1 cellular context compared by ENCODE assay signal in the genomic region with DNA sequence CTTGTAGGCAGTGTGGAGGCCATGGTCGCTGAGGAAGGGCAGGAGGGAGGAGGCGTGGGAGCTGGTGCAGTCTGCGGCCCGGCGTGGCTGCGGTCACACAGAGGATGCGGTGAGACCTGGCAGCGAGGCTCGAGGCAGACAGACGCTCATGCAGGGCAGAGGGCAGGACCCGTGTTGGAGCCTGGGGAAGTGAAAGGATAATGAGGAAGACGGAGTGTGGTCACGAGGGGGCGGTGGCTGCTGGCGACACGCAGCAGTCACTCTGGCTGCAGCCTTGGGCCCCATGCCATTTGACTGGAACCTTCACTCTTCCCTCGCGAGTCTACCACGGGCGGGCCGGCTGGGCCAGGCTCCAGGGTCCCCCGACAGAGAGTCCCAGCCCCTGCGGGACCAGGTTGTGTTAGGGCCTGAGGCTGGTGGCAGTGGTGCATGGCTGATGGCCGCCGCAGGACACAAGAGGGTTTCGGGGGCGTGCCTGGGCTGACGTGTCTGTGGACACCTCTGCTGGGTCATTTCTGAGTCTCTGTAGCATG.
TF ChIP-seq lines count a peak whose summit lies in the region.

No MANE protein-coding gene starts in this region.

TF ChIP-seq in GM12878, 131 proteins besides CTCF, POLR2A, EP300 and RAD21 (continued from another document and continues in another):
- TF ChIP-seq, protein P1, sequence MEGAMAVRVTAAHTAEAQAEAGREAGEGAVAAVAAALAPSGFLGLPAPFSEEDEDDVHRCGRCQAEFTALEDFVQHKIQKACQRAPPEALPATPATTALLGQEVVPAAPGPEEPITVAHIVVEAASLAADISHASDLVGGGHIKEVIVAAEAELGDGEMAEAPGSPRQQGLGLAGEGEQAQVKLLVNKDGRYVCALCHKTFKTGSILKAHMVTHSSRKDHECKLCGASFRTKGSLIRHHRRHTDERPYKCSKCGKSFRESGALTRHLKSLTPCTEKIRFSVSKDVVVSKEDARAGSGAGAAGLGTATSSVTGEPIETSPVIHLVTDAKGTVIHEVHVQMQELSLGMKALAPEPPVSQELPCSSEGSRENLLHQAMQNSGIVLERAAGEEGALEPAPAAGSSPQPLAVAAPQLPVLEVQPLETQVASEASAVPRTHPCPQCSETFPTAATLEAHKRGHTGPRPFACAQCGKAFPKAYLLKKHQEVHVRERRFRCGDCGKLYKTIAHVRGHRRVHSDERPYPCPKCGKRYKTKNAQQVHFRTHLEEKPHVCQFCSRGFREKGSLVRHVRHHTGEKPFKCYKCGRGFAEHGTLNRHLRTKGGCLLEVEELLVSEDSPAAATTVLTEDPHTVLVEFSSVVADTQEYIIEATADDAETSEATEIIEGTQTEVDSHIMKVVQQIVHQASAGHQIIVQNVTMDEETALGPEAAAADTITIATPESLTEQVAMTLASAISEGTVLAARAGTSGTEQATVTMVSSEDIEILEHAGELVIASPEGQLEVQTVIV (IDR thresholded peaks at IDR 0.05; ENCODE audit: borderline replicate concordance, partially characterized antibody): no peak
- TF ChIP-seq EGR1 (IDR thresholded peaks at IDR 0.05; ENCODE audit: borderline replicate concordance in 1 of 2, low read depth in 2 of 2, low read length in 2 of 2): peak in 1 of 2 experiments; percentile 44; a peak in 1 of 3 replicates
- TF ChIP-seq TCF12 (IDR thresholded peaks at IDR 0.05; ENCODE audit: low read depth, low read length): 0 out of 2 replicates have a peak, but pooled peaks have one; percentile 15
- no peak for TF ChIP-seq STAT3 (IDR thresholded peaks at IDR 0.05; ENCODE audit: low read depth, low read length)
- TF ChIP-seq E2F8 (IDR thresholded peaks at IDR 0.05; ENCODE audit: low read depth, partially characterized antibody): no peak
- TF ChIP-seq ZNF622 (IDR thresholded peaks at IDR 0.05): no peak
- no peak for TF ChIP-seq SIX5 (IDR thresholded peaks at IDR 0.05; ENCODE audit: low read depth, low read length, severe bottlenecking)
- TF ChIP-seq MTA3 (IDR thresholded peaks at IDR 0.05; ENCODE audit: borderline replicate concordance, low read length): no peak
- peak; percentile 60; the same call in 1 of the 2 replicates for TF ChIP-seq PKNOX1 (IDR thresholded peaks at IDR 0.05)
- TF ChIP-seq ZBTB40 (IDR thresholded peaks at IDR 0.05; ENCODE audit: borderline replicate concordance): no peak
- no peak for TF ChIP-seq REST (IDR thresholded peaks at IDR 0.05; ENCODE audit: low read depth, low read length)
- TF ChIP-seq POLR2AphosphoS5 (IDR thresholded peaks at IDR 0.05; ENCODE audit: low read length): no peak
- TF ChIP-seq NBN (IDR thresholded peaks at IDR 0.05): peak; percentile 71
- TF ChIP-seq ZBTB11 (CRISPR knock-in tag; IDR thresholded peaks at IDR 0.05): no peak
- peak; percentile 38; the same call in 1 of the 2 replicates for TF ChIP-seq CREM (IDR thresholded peaks at IDR 0.05; ENCODE audit: low read depth)
- TF ChIP-seq, protein P2, sequence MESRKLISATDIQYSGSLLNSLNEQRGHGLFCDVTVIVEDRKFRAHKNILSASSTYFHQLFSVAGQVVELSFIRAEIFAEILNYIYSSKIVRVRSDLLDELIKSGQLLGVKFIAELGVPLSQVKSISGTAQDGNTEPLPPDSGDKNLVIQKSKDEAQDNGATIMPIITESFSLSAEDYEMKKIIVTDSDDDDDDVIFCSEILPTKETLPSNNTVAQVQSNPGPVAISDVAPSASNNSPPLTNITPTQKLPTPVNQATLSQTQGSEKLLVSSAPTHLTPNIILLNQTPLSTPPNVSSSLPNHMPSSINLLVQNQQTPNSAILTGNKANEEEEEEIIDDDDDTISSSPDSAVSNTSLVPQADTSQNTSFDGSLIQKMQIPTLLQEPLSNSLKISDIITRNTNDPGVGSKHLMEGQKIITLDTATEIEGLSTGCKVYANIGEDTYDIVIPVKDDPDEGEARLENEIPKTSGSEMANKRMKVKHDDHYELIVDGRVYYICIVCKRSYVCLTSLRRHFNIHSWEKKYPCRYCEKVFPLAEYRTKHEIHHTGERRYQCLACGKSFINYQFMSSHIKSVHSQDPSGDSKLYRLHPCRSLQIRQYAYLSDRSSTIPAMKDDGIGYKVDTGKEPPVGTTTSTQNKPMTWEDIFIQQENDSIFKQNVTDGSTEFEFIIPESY (IDR thresholded peaks at IDR 0.05): no peak
- TF ChIP-seq, protein P3, sequence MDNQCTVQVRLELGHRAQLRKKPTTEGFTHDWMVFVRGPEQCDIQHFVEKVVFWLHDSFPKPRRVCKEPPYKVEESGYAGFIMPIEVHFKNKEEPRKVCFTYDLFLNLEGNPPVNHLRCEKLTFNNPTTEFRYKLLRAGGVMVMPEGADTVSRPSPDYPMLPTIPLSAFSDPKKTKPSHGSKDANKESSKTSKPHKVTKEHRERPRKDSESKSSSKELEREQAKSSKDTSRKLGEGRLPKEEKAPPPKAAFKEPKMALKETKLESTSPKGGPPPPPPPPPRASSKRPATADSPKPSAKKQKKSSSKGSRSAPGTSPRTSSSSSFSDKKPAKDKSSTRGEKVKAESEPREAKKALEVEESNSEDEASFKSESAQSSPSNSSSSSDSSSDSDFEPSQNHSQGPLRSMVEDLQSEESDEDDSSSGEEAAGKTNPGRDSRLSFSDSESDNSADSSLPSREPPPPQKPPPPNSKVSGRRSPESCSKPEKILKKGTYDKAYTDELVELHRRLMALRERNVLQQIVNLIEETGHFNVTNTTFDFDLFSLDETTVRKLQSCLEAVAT (IDR thresholded peaks at IDR 0.05): peak; percentile 68; the same call in 1 of the 2 replicates
- TF ChIP-seq NFIC (IDR thresholded peaks at IDR 0.05; ENCODE audit: low read depth, low read length): no peak
- no peak for TF ChIP-seq NFYA (IDR thresholded peaks at IDR 0.05; ENCODE audit: borderline replicate concordance, low read depth, low read length)
- TF ChIP-seq IRF5 (IDR thresholded peaks at IDR 0.05; ENCODE audit: borderline replicate concordance): peak; percentile 26; the same call in 1 of the 2 replicates
- no peak for TF ChIP-seq EZH2 (IDR thresholded peaks at IDR 0.05; ENCODE audit: borderline replicate concordance, control insufficient read depth, low read depth, low read length)
- TF ChIP-seq LARP7 (IDR thresholded peaks at IDR 0.05): 0 out of 2 replicates have a peak, but pooled peaks have one; percentile 38
